10 cellular contexts compared by ENCODE assay signal in the genomic region with DNA sequence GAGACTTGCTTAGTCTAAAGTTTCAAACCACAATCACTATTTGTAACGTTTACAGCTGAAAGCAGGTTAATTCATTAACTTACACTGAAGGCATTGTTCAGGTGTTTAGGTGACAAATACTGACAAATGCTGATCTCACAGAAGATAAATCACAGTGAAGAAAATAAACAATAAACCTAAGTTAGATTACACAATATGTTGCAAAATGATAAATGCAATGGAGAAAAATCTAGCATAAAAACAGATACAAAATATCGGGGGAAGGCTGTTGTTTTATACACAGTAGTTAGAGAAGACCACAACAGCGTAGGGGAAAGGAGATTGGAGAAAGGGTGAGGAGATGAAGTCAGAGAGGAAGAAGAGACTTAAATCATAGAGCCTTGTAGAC. TPM values are rescaled to one million over a fixed set of nuclear protein-coding genes. Genes with fewer than 3 reads are reported as not detected.
DNase-seq lines count a peak whose midpoint lies in the region; ATAC-seq, FAIRE-seq and TF ChIP-seq lines count a peak whose summit lies in the region.
"Had no signal": no experiment of that assay in that cellular context is flagged by ENCODE, and none has a peak within 500 bp of the region (broad histone marks: within the 10 kb centered on the region; RNA-seq: fewer than 3 reads in every experiment).

No MANE protein-coding gene starts in this region.

- no peak overlapping the region for H2BK5ac ChIP-seq in IMR-90 (ENCODE audit: low read depth, low read length, poor library complexity, severe bottlenecking)

- H3K36me3 Mint-ChIP-seq in astrocyte (ENCODE audit: low read depth, unreplicated experiment): peaks cover 15% of the 10 kb centered on the region
- peaks cover 19% of the 10 kb centered on the region for H3K36me3 Mint-ChIP-seq in neural crest cell (ENCODE audit: low read depth)

- H2BK120ac ChIP-seq in IMR-90 (ENCODE audit: low read depth, low read length): no peak overlapping the region

- peaks cover 85% of the 10 kb centered on the region for H3K79me2 ChIP-seq in DND-41 (ENCODE audit: insufficient read depth, low read length)
- H3K79me2 ChIP-seq in astrocyte (ENCODE audit: insufficient read depth, low read length): peaks cover 80% of the 10 kb centered on the region

- peaks cover 4% of the 10 kb centered on the region; the same call in 1 of the 2 replicates for H3K9me1 ChIP-seq in IMR-90 (ENCODE audit: insufficient read depth, low read length)

- peaks cover 38% of the 10 kb centered on the region for H3K4me1 Mint-ChIP-seq in astrocyte (ENCODE audit: low read depth, unreplicated experiment)
- peaks cover 55% of the 10 kb centered on the region for H3K4me1 Mint-ChIP-seq in neural crest cell

- TF ChIP-seq POLR2A in IMR-90 (IDR thresholded peaks at IDR 0.05; ENCODE audit: low read depth, low read length): no peak

- H3K79me1 ChIP-seq in IMR-90 (ENCODE audit: low read depth in 1 of 2, low read length in 2 of 2): peaks cover 0 to 48% of the 10 kb centered on the region in 2 experiments; a peak in 2 of 4 replicates

- peaks cover 69% of the 10 kb centered on the region for H4K20me1 ChIP-seq in DND-41 (ENCODE audit: insufficient read depth, low read length)
- H4K20me1 ChIP-seq in IMR-90 (ENCODE audit: insufficient read depth, low read length): peaks cover 48% of the 10 kb centered on the region
- H4K20me1 ChIP-seq in astrocyte (ENCODE audit: insufficient read depth, low read length): peaks cover 69% of the 10 kb centered on the region

- no peak overlapping the region for H2AK5ac ChIP-seq in IMR-90 (ENCODE audit: low read depth, low read length)

- H4K8ac ChIP-seq in IMR-90 (ENCODE audit: low read depth in 2 of 2, low read length in 2 of 2): no peak overlapping the region

- H3K4me3 ChIP-seq in DND-41 (ENCODE audit: low read depth in 1 of 2, low read length in 2 of 2) (peak overlapping the region in 1 of 2 experiments; percentile 81; a peak in 1 of 4 replicates), IMR-90 (ENCODE audit: insufficient read depth, low read depth, low read length) (no peak overlapping the region), astrocyte (ENCODE audit: insufficient read depth, low read depth, low read length) (no peak overlapping the region)

- no peak for DNase-seq in DND-41
- DNase-seq in IMR-90: no peak
- no peak for DNase-seq in astrocyte (ENCODE audit: low read depth)
- DNase-seq in neural crest cell (ENCODE audit: low read depth, low spot score): no peak
- DNase-seq in stimulated activated CD4-positive, alpha-beta T cell treated with anti-CD3 and anti-CD28 coated beads, Interleukin-2, amount 100 ng/mL, for 24 hours: no peak
- DNase-seq in RWPE1 (ENCODE audit: low spot score): no peak
- DNase-seq in NCI-H1436 treated with DMSO at 0.1 percent for 48 hours (lab: John Stamatoyannopoulos, UW): no peak
- DNase-seq: NCI-H2171 treated with DMSO at 0.1 percent for 48 hours, T-helper 9 cell had no signal

- H3K27ac Mint-ChIP-seq in astrocyte (ENCODE audit: unreplicated experiment) (peak overlapping the region; percentile 70), neural crest cell (ENCODE audit: unreplicated experiment) (no peak overlapping the region)

- CTCF ChIA-PET in IMR-90 (lab: Yijun Ruan, JAX) (no interaction called here), RWPE1 (lab: Yijun Ruan, JAX) (no interaction called here)

- no peak overlapping the region for H3K27ac ChIP-seq in DND-41 (ENCODE audit: low read length)
- H3K27ac ChIP-seq in IMR-90 (ENCODE audit: insufficient read depth, low read length): no peak overlapping the region
- H3K27ac ChIP-seq in astrocyte (ENCODE audit: low read depth, low read length): no peak overlapping the region
- no peak overlapping the region for H3K27ac ChIP-seq in RWPE1

- no peak overlapping the region for H3K18ac ChIP-seq in IMR-90 (ENCODE audit: low read depth, low read length)

- H4K5ac ChIP-seq in IMR-90 (ENCODE audit: low read depth, low read length): no peak overlapping the region

- no peak overlapping the region for H2BK15ac ChIP-seq in IMR-90 (ENCODE audit: low read depth, low read length)

- H3K4me1 ChIP-seq in DND-41 (ENCODE audit: insufficient read depth, low read length): peaks cover 38% of the 10 kb centered on the region
- H3K4me1 ChIP-seq in IMR-90 (ENCODE audit: control insufficient read depth, insufficient read depth, low read length): peaks cover 3% of the 10 kb centered on the region; the same call in 1 of the 2 replicates
- peaks cover 20% of the 10 kb centered on the region for H3K4me1 ChIP-seq in astrocyte (ENCODE audit: insufficient read depth, low read length)

- H3K4me3 Mint-ChIP-seq in astrocyte (ENCODE audit: unreplicated experiment) (peak overlapping the region; percentile 97), neural crest cell (peak overlapping the region; percentile 71)

- in situ Hi-C loops in IMR-90 (cut with MboI; ENCODE audit: low sequenced_read_pairs): no loop called here

- H3K56ac ChIP-seq in IMR-90 (ENCODE audit: extremely low read depth, insufficient read depth, low read length): no peak overlapping the region

- H3K4me2 ChIP-seq in DND-41 (ENCODE audit: insufficient read depth, low read length) (peak overlapping the region; percentile 66), IMR-90 (ENCODE audit: low read depth, low read length) (peak overlapping the region; percentile 14; the same call in 1 of the 2 replicates), astrocyte (ENCODE audit: low read length) (peak overlapping the region; percentile 91)

- 60% methylated on average over 1 of the region's 3 CpGs; no CpG with 5 or more reads in 1 of the 2 experiments for WGBS in IMR-90 (ENCODE audit: extremely low coverage in 2 of 2, insufficient read length in 1 of 2), 2 experiments

- H3K36me3 ChIP-seq in DND-41 (ENCODE audit: insufficient read depth, low read length) (peaks cover 25% of the 10 kb centered on the region), IMR-90 (ENCODE audit: control insufficient read depth, insufficient read depth, low read length) (0 out of 2 replicates have a peak, but pooled peaks cover 2% of the 10 kb centered on the region), astrocyte (ENCODE audit: insufficient read depth, low read length) (peaks cover 13% of the 10 kb centered on the region)

- no peak overlapping the region for H3K4ac ChIP-seq in IMR-90 (ENCODE audit: low read depth, low read length)

- H4K91ac ChIP-seq in IMR-90 (ENCODE audit: insufficient read depth, low read depth, low read length): no peak overlapping the region

- H3K27me3 ChIP-seq in DND-41 (ENCODE audit: insufficient read depth, low read length, poor library complexity): no peaks in the 10 kb centered on the region
- H3K27me3 ChIP-seq in IMR-90 (ENCODE audit: control insufficient read depth, insufficient read depth, low read length): no peaks in the 10 kb centered on the region
- H3K27me3 ChIP-seq in astrocyte (ENCODE audit: insufficient read depth, low read length): no peaks in the 10 kb centered on the region

- H3K27me3 Mint-ChIP-seq in astrocyte (ENCODE audit: low read depth, unreplicated experiment) (no peaks in the 10 kb centered on the region), neural crest cell (ENCODE audit: low read depth) (peaks cover 4% of the 10 kb centered on the region)

- H3K14ac ChIP-seq in IMR-90 (replicated peaks; ENCODE audit: low read depth, low read length): no peak overlapping the region; the same call in 1 of the 2 replicates

- no peak for TF ChIP-seq RAD21 in IMR-90 (IDR thresholded peaks at IDR 0.05; ENCODE audit: low read length)

- ATAC-seq in DND-41 (ENCODE audit: insufficient read depth, low read depth): no peak
- ATAC-seq in IMR-90 (ENCODE audit: low read depth): no peak

- peak overlapping the region; percentile 55; the same call in 1 of the 2 replicates for H3K23ac ChIP-seq in IMR-90 (ENCODE audit: low read depth, low read length)

- FAIRE-seq in astrocyte (lab: Jason Lieb, UNC): no peak
- FAIRE-seq: G401.6 had no signal

- POLR2A ChIA-PET in IMR-90 (lab: Charles Lee; ENCODE audit: unreplicated experiment): no interaction called here
- POLR2A ChIA-PET in RWPE1 (lab: Yijun Ruan, JAX; ENCODE audit: low non-redundant PET): no interaction called here

- no peak overlapping the region for H2BK20ac ChIP-seq in IMR-90 (ENCODE audit: low read depth, low read length)

- no peaks in the 10 kb centered on the region for H3K9me3 ChIP-seq in DND-41 (ENCODE audit: insufficient read depth, low read length, severe bottlenecking)
- H3K9me3 ChIP-seq in IMR-90 (ENCODE audit: control insufficient read depth, insufficient read depth, low read length): no peaks in the 10 kb centered on the region
- H3K9me3 ChIP-seq in astrocyte (ENCODE audit: insufficient read depth, low read depth, low read length): no peaks in the 10 kb centered on the region

- dilution Hi-C loops in IMR-90 (cut with HindIII; ENCODE audit: low sequenced_read_pairs, unreplicated experiment): no loop called here

- H3K9ac ChIP-seq in DND-41 (ENCODE audit: low read depth, low read length): no peak overlapping the region
- H3K9ac ChIP-seq in IMR-90 (ENCODE audit: low read depth, low read length): no peak overlapping the region
- no peak overlapping the region for H3K9ac ChIP-seq in astrocyte (ENCODE audit: low read length)

- no peaks in the 10 kb centered on the region for H3K9me3 Mint-ChIP-seq in astrocyte (ENCODE audit: unreplicated experiment)
- no peaks in the 10 kb centered on the region for H3K9me3 Mint-ChIP-seq in neural crest cell

- H2AFZ ChIP-seq in DND-41 (ENCODE audit: low read depth, low read length) (no peak overlapping the region), IMR-90 (replicated peaks; ENCODE audit: low read length, poor library complexity) (no peak overlapping the region), astrocyte (ENCODE audit: low read depth, low read length) (no peak overlapping the region)

- no TSS peak for BruUV-seq in IMR-90 (replicated peaks; lab: Mats Ljungman, UMichigan)

- no peak for TF ChIP-seq CTCF in DND-41 (IDR thresholded peaks at IDR 0.05; ENCODE audit: borderline replicate concordance, extremely low read depth, low read length, poor library complexity, severe bottlenecking)
- TF ChIP-seq CTCF in IMR-90 (conservative IDR thresholded peaks at IDR 0.05; ENCODE audit: low read depth, low read length): no peak
- TF ChIP-seq CTCF in astrocyte (IDR thresholded peaks at IDR 0.05; ENCODE audit: insufficient read depth, low read depth, low read length): no peak
- TF ChIP-seq CTCF in neural crest cell (conservative IDR thresholded peaks at IDR 0.05): no peak
- TF ChIP-seq CTCF in RWPE1 (conservative IDR thresholded peaks at IDR 0.05; ENCODE audit: low read depth): no peak

- no peak overlapping the region for H2AK9ac ChIP-seq in IMR-90 (replicated peaks; ENCODE audit: low read depth, low read length, poor library complexity)

- intact Hi-C loops in IMR-90 (cut with micrococcal nuclease): loop anchor here (5.0 kb wide), 1 partner anchor 75 kb away; no protein-coding TSS in a partner anchor

TF ChIP-seq in IMR-90, 13 proteins besides CTCF, POLR2A, EP300 and RAD21:
- peak; percentile 59 for TF ChIP-seq CEBPB (IDR thresholded peaks at IDR 0.05; ENCODE audit: low read depth, low read length)
- no peak for TF ChIP-seq SMC3 (IDR thresholded peaks at IDR 0.05; ENCODE audit: low read depth, low read length)

RNA-seq across cellular contexts. Expression of gene SCAF11, which starts 3.0 kb away (rescaled TPM):
- 70.4 and 90.3 TPM in 2 replicates for total RNA-seq in IMR-90 (2012; rRNA removed)
- polyA plus RNA-seq in IMR-90 (2012; rRNA removed): 32.0 and 33.9 TPM in 2 replicates
- 5.1 and 8.4 TPM in 2 replicates for polyA plus RNA-seq in IMR-90 (2012; cell fraction: cytosol; rRNA removed)
- 6.6 and 82.0 TPM in 2 replicates for polyA plus RNA-seq in IMR-90 (2012; cell fraction: nucleus; rRNA removed; ENCODE audit: low replicate concordance)
- total RNA-seq in astrocyte: 103 and 118 TPM in 2 replicates
- total RNA-seq in neural crest cell: 113 and 114 TPM in 2 replicates

Comparison
In these comparisons a context has a peak if more than half of its experiments do, and no peak if none do; other contexts are left out.
1. H3K4me2 ChIP-seq: peak in every context shown above with its lines; median percentile 91 in astrocyte; 66 in DND-41; 14 in IMR-90.